1 cellular context compared by ENCODE assay signal in the genomic region with DNA sequence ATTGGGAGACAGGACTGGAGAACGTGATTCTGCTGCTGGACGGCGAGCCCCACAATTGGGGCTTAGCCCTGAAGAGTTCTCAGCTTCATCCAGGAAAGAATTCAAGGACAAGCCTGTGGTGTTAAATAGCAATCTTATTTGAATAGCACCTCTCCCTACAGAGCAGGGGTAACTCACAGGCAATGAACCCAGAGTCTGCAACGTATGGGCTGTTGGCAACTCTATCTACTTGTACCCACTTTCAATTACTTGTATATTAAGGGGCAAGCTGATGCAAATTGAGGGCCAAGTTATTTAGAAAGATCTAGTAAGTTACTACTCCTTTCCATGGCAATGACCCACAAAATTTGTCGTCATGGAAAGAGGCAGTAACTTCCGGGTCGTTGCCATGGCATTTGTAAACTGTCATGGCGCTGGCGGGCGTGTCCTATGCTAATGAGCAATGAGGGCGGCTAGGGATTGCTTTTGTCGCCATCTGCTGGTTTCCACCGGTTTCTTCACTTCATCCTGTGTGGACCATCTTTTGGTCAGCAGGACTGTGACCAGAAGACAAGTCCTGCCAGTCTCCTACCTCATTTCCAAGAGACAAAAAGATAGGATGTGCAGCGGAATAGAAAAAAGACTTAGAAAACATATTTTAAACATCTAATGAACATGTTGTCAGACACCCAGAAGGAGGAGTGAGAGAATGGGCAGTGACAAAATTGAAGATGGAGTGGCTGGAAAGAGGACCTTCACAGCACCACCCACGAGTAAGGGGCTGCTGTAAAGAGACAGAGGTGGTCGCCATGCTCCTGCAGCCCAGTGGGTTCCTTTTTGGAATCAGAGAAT.
TF ChIP-seq lines count a peak whose summit lies in the region.

No MANE protein-coding gene starts in this region.

TF ChIP-seq in PFSK-1, 5 proteins besides CTCF, POLR2A, EP300 and RAD21:
- TF ChIP-seq, protein P1, sequence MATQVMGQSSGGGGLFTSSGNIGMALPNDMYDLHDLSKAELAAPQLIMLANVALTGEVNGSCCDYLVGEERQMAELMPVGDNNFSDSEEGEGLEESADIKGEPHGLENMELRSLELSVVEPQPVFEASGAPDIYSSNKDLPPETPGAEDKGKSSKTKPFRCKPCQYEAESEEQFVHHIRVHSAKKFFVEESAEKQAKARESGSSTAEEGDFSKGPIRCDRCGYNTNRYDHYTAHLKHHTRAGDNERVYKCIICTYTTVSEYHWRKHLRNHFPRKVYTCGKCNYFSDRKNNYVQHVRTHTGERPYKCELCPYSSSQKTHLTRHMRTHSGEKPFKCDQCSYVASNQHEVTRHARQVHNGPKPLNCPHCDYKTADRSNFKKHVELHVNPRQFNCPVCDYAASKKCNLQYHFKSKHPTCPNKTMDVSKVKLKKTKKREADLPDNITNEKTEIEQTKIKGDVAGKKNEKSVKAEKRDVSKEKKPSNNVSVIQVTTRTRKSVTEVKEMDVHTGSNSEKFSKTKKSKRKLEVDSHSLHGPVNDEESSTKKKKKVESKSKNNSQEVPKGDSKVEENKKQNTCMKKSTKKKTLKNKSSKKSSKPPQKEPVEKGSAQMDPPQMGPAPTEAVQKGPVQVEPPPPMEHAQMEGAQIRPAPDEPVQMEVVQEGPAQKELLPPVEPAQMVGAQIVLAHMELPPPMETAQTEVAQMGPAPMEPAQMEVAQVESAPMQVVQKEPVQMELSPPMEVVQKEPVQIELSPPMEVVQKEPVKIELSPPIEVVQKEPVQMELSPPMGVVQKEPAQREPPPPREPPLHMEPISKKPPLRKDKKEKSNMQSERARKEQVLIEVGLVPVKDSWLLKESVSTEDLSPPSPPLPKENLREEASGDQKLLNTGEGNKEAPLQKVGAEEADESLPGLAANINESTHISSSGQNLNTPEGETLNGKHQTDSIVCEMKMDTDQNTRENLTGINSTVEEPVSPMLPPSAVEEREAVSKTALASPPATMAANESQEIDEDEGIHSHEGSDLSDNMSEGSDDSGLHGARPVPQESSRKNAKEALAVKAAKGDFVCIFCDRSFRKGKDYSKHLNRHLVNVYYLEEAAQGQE (IDR thresholded peaks at IDR 0.05; ENCODE audit: insufficient read depth in 1 of 2, low read depth in 2 of 2, low read length in 2 of 2), result no peak
- TF ChIP-seq SIN3A (IDR thresholded peaks at IDR 0.05; ENCODE audit: borderline replicate concordance, insufficient read depth, low read length), result peak; percentile 76; the same call in 1 of the 2 replicates
